ENCODE assay signal across 17 cellular contexts in the genomic region with DNA sequence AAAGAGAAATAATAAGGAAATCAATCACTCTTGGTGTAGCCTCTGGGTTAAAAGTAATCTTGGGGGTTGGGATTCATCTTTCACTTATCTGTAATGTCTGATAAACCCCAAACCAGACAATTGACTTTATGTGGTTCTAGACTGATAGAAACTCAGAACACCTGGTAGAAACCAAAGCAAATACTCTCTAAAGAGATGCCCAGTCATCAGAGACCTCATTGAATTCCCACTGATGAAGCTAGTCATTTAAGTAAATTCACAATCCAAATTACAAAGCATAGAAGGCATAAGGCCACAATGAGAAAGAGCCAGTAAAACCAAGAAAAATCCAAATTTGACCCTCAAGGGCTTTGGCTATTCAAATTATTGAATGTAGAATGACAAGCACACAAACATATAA.
DNase-seq lines count a peak whose midpoint lies in the region; ATAC-seq and FAIRE-seq lines count a peak whose summit lies in the region.
"Had no signal": no experiment of that assay in that cellular context is flagged by ENCODE, and none has a peak within 500 bp of the region (broad histone marks: within the 10 kb centered on the region; RNA-seq: fewer than 3 reads in every experiment).

No MANE protein-coding gene starts in this region.

- peak; percentile 89 for FAIRE-seq in GM19239 (lab: Jason Lieb, UNC)
- FAIRE-seq: HepG2 had no signal

- no peak for DNase-seq in GM19239 (ENCODE audit: insufficient read length, low spot score)
- no peak for DNase-seq in SKM-1 treated with dmso at 0.1 percent for 144 hours (lab: John Stamatoyannopoulos, UW; ENCODE audit: unreplicated experiment)
- no peak for DNase-seq in D341Med (ENCODE audit: low spot score)
- DNase-seq: activated T-cell treated with anti-CD3 and anti-CD28 coated beads, Interleukin-2, amount 50 U/mL, for 72 hours; adrenal gland; C1 segment of cervical spinal cord; DMS79; foreskin melanocyte; NK-92 treated with Interleukin-12 subunit alpha and Interleukin-12 subunit beta, amount 100 ng/mL, for 24 hours; stimulated activated CD4-positive, alpha-beta T cell treated with anti-CD3 and anti-CD28 coated beads, Interleukin-15, amount 100 ng/mL, for 24 hours; tibial artery had no signal

- ATAC-seq in GM21825 (IDR thresholded peaks at IDR 0.05; ENCODE audit: unreplicated experiment), result peak; percentile 43
- peak; percentile 36 for ATAC-seq in HG03175 (IDR thresholded peaks at IDR 0.05; ENCODE audit: unreplicated experiment)
- no peak for ATAC-seq in esophagus mucosa
- ATAC-seq in GM21737 (IDR thresholded peaks at IDR 0.05; ENCODE audit: unreplicated experiment), result no peak
- ATAC-seq: activated T-cell treated with anti-CD3 and anti-CD28 coated beads, Interleukin-2, amount 50 U/mL, for 72 hours; HepG2; natural killer cell treated with Interleukin-12 subunit alpha and Interleukin-12 subunit beta and Interleukin-15 and Interleukin-18, amount 100 ng/mL, for 72 hours had no signal

Comparison
In these comparisons a context has a peak if more than half of its experiments do, and no peak if none do; other contexts are left out.
1. ATAC-seq: peak in GM21825 (single experiment) and HG03175 (single experiment); none in esophagus mucosa (single experiment) and GM21737 (single experiment).